Comparison of ENCODE assay signal across 26 cellular contexts in the genomic region with DNA sequence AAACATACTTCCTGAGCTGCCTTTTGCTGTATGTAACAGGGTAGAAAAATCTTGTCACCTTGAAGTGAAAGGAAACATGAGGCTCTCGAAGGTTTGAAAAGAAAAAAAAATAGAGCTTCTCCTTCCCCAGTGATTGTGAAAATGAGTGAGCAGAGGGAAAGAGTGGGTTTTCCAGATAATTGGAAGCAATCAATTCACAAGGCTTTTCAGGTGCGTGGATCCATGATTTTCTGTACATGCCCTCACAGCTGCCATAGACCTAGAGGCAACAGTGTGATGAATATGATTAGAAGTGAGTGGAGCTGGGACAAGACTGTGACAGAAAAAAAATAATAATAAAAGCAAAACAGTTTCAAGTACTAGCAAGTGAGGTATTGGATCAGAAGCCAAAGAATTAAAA.
DNase-seq lines count a peak whose midpoint lies in the region; ATAC-seq and TF ChIP-seq lines count a peak whose summit lies in the region.
"Had no signal": no experiment of that assay in that cellular context is flagged by ENCODE, and none has a peak within 500 bp of the region (broad histone marks: within the 10 kb centered on the region; RNA-seq: fewer than 3 reads in every experiment).

No MANE protein-coding gene starts in this region.

- no peak for ATAC-seq in stimulated activated naive CD8-positive, alpha-beta T cell treated with anti-CD3 and anti-CD28 coated beads, Interleukin-15, amount 100 ng/mL, for 72 hours
- ATAC-seq in GM18907 (IDR thresholded peaks at IDR 0.05; ENCODE audit: unreplicated experiment) (no peak), GM21723 (IDR thresholded peaks at IDR 0.05; ENCODE audit: unreplicated experiment) (no peak)
- ATAC-seq: GM12878 had no signal

- no peaks in the 10 kb centered on the region for H4K20me1 ChIP-seq in SU-DHL-6 (ENCODE audit: low read depth, low read length)
- no peaks in the 10 kb centered on the region for H4K20me1 ChIP-seq in neural cell (ENCODE audit: insufficient read depth)
- H4K20me1 ChIP-seq: BLaER1 had no signal

- no peaks in the 10 kb centered on the region for H3K27me3 Mint-ChIP-seq in stimulated activated naive CD8-positive, alpha-beta T cell treated with anti-CD3 and anti-CD28 coated beads, Interleukin-15, amount 100 ng/mL, for 72 hours
- H3K27me3 Mint-ChIP-seq: CD4-positive, alpha-beta memory T cell; CD4-positive, CD25-positive, alpha-beta regulatory T cell; CD8-positive, alpha-beta memory T cell had no signal

- no peak for TF ChIP-seq RAD21 in neural cell (conservative IDR thresholded peaks at IDR 0.05)

- H3K36me3 ChIP-seq in SU-DHL-6 (ENCODE audit: low read length) (no peaks in the 10 kb centered on the region), neural cell (ENCODE audit: insufficient read depth, low read length) (no peaks in the 10 kb centered on the region)
- H3K36me3 ChIP-seq: BE2C, BLaER1 had no signal

- peak; percentile 43 for TF ChIP-seq EP300 in neural cell (conservative IDR thresholded peaks at IDR 0.05; ENCODE audit: poor library complexity, severe bottlenecking)

- H3K9me2 ChIP-seq in SU-DHL-6 (replicated peaks; ENCODE audit: insufficient read depth, low read length) (no peaks in the 10 kb centered on the region), neural cell (ENCODE audit: insufficient read depth, low read length) (no peaks in the 10 kb centered on the region)

- H3F3A ChIP-seq in SU-DHL-6 (ENCODE audit: insufficient read depth): no peaks in the 10 kb centered on the region
- no peaks in the 10 kb centered on the region for H3F3A ChIP-seq in neural cell (ENCODE audit: insufficient read depth, low read length, poor library complexity, severe bottlenecking)

- H3K9me3 ChIP-seq in SU-DHL-6 (ENCODE audit: insufficient read depth, low read length) (no peaks in the 10 kb centered on the region), neural cell (ENCODE audit: low read length) (no peaks in the 10 kb centered on the region)
- H3K9me3 ChIP-seq: BE2C, BLaER1 had no signal

- H2AFZ ChIP-seq in SU-DHL-6 (ENCODE audit: low read depth, low read length, severe bottlenecking) (peak overlapping the region; percentile 62), neural cell (ENCODE audit: low read depth, low read length) (no peak overlapping the region)

- H3K4me2 ChIP-seq in SU-DHL-6 (ENCODE audit: low read depth, low read length, poor library complexity, severe bottlenecking): peak overlapping the region; percentile 17
- H3K4me2 ChIP-seq in neural cell (ENCODE audit: low read length): peak overlapping the region; percentile 53
- H3K4me2 ChIP-seq: BLaER1 had no signal

- H3K27ac Mint-ChIP-seq in stimulated activated naive CD8-positive, alpha-beta T cell treated with anti-CD3 and anti-CD28 coated beads, Interleukin-15, amount 100 ng/mL, for 72 hours: no peak overlapping the region
- H3K27ac Mint-ChIP-seq: CD14-positive monocyte; CD4-positive, alpha-beta memory T cell; CD4-positive, CD25-positive, alpha-beta regulatory T cell; CD8-positive, alpha-beta memory T cell had no signal

- DNase-seq in NCI-H69 (lab: John Stamatoyannopoulos, UW) (peak; percentile 12), retina (peak; percentile 47), glomerular visceral epithelial cell (ENCODE audit: extremely low spot score) (no peak)
- DNase-seq in stimulated activated naive CD8-positive, alpha-beta T cell treated with anti-CD3 and anti-CD28 coated beads, Interleukin-15, amount 100 ng/mL, for 72 hours: no peak
- DNase-seq: 8988T; ACHN; BE2C; C1 segment of cervical spinal cord; CD4-positive, alpha-beta memory T cell; CD4-positive, CD25-positive, alpha-beta regulatory T cell; CD8-positive, alpha-beta memory T cell; COR-L47; DMS 273 treated with DMSO at 0.1 percent for 48 hours; DMS153; DMS53; DMS79; DND-41; EL; GDM1 had no signal

- no peak overlapping the region for H3K4me3 Mint-ChIP-seq in stimulated activated naive CD8-positive, alpha-beta T cell treated with anti-CD3 and anti-CD28 coated beads, Interleukin-15, amount 100 ng/mL, for 72 hours
- H3K4me3 Mint-ChIP-seq: CD14-positive monocyte; CD4-positive, alpha-beta memory T cell; CD4-positive, CD25-positive, alpha-beta regulatory T cell; CD8-positive, alpha-beta memory T cell had no signal

- TF ChIP-seq CTCF in SU-DHL-6 (IDR thresholded peaks at IDR 0.05; ENCODE audit: insufficient read depth, low read length, poor library complexity, severe bottlenecking) (no peak), neural cell (IDR thresholded peaks at IDR 0.05; ENCODE audit: poor library complexity, severe bottlenecking) (no peak)

- no peaks in the 10 kb centered on the region for H3K27me3 ChIP-seq in SU-DHL-6 (ENCODE audit: low read length)
- no peaks in the 10 kb centered on the region for H3K27me3 ChIP-seq in neural cell (ENCODE audit: insufficient read depth, low read depth, low read length)
- H3K27me3 ChIP-seq: BE2C, BLaER1 had no signal

- no peaks in the 10 kb centered on the region for H3K79me2 ChIP-seq in SU-DHL-6 (ENCODE audit: insufficient read depth, low read length)
- H3K79me2 ChIP-seq in neural cell (replicated peaks; ENCODE audit: insufficient read depth, low read length): no peaks in the 10 kb centered on the region

- H3K27ac ChIP-seq in SU-DHL-6 (ENCODE audit: low read depth, low read length): no peak overlapping the region
- H3K27ac ChIP-seq in neural cell (ENCODE audit: low read length): peak overlapping the region; percentile 58
- H3K27ac ChIP-seq: BLaER1 had no signal

- no peaks in the 10 kb centered on the region for H3K4me1 Mint-ChIP-seq in stimulated activated naive CD8-positive, alpha-beta T cell treated with anti-CD3 and anti-CD28 coated beads, Interleukin-15, amount 100 ng/mL, for 72 hours
- H3K4me1 Mint-ChIP-seq: CD14-positive monocyte; CD4-positive, alpha-beta memory T cell; CD4-positive, CD25-positive, alpha-beta regulatory T cell; CD8-positive, alpha-beta memory T cell had no signal

- H3K4me3 ChIP-seq in SU-DHL-6 (ENCODE audit: insufficient read depth, low read length, poor library complexity, severe bottlenecking) (no peak overlapping the region), neural cell (ENCODE audit: low read length) (peak overlapping the region; percentile 27)
- H3K4me3 ChIP-seq: BLaER1, GM12878 had no signal

- peaks cover 0 to 14% of the 10 kb centered on the region in 2 donors for H3K9me3 Mint-ChIP-seq in stimulated activated naive CD8-positive, alpha-beta T cell treated with anti-CD3 and anti-CD28 coated beads, Interleukin-15, amount 100 ng/mL, for 72 hours

- H3K9ac ChIP-seq in SU-DHL-6 (ENCODE audit: low read length): no peak overlapping the region
- H3K9ac ChIP-seq in neural cell (ENCODE audit: low read length): peak overlapping the region; percentile 15
- H3K9ac ChIP-seq: BLaER1 had no signal

TF ChIP-seq in neural cell, 6 proteins besides CTCF, POLR2A, EP300 and RAD21:
- TF ChIP-seq EZH2 (IDR thresholded peaks at IDR 0.05; ENCODE audit: borderline replicate concordance, insufficient read depth, low read length, poor library complexity, severe bottlenecking): no peak
- no peak for TF ChIP-seq SMC3 (conservative IDR thresholded peaks at IDR 0.05; ENCODE audit: poor library complexity)
- no peak for TF ChIP-seq TAF1 (IDR thresholded peaks at IDR 0.05; ENCODE audit: low read depth)
- TF ChIP-seq REST (IDR thresholded peaks at IDR 0.05; ENCODE audit: borderline replicate concordance): peak; percentile 94
- TF ChIP-seq POLR2AphosphoS5 (IDR thresholded peaks at IDR 0.05): peak; percentile 78
- TF ChIP-seq MXI1 (conservative IDR thresholded peaks at IDR 0.05; ENCODE audit: poor library complexity, severe bottlenecking): no peak

Comparison
In these comparisons a context has a peak if more than half of its experiments do, and no peak if none do; other contexts are left out.
1. DNase-seq: peak in NCI-H69 (single experiment) and retina (single experiment); none in glomerular visceral epithelial cell (single experiment) and stimulated activated naive CD8-positive, alpha-beta T cell treated with anti-CD3 and anti-CD28 coated beads, Interleukin-15, amount 100 ng/mL, for 72 hours (0 of 2).